In the genomic region with DNA sequence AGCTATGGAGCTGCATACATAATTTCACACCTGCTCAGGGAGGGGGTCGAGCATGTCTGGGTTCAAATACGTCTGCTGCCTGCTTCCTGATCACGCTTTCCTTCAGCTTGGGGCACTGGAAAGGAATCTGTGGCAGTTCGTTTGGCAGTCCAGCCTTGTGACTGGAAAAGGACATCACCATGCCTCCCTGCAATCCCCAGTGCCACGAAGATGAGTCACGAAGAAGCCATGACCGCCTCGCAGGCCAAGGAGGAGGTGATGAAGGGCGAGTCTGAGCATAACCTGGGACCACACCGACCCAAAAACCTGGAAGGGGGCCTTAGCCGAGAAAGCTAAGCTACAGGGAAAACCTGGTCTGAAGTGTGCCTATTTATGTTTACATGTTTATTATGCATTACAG, we compare ENCODE assay signal across 16 cellular contexts. TPM values are rescaled to one million over a fixed set of nuclear protein-coding genes. Genes with fewer than 3 reads are reported as not detected.
DNase-seq lines count a peak whose midpoint lies in the region; ATAC-seq and TF ChIP-seq lines count a peak whose summit lies in the region.
"Had no signal": no experiment of that assay in that cellular context is flagged by ENCODE, and none has a peak within 500 bp of the region (broad histone marks: within the 10 kb centered on the region; RNA-seq: fewer than 3 reads in every experiment).

No MANE protein-coding gene starts in this region.

- H3K27me3 Mint-ChIP-seq in endothelial cell (ENCODE audit: unreplicated experiment) (no peaks in the 10 kb centered on the region), neural progenitor cell (ENCODE audit: insufficient read depth, low read depth) (peaks cover 2% of the 10 kb centered on the region)
- H3K27me3 Mint-ChIP-seq in effector memory CD8-positive, alpha-beta T cell, result peaks cover 45 to 75% of the 10 kb centered on the region in 2 donors

- ATAC-seq in PC-3 (peak; percentile 12; the same call in 1 of the 2 replicates), HG03045 (IDR thresholded peaks at IDR 0.05; ENCODE audit: unreplicated experiment) (no peak)
- no peak for ATAC-seq in effector memory CD8-positive, alpha-beta T cell (replicated peaks)
- ATAC-seq: natural killer cell treated with Interleukin-12 subunit alpha and Interleukin-12 subunit beta and Interleukin-15 and Interleukin-18, amount 100 ng/mL, for 72 hours; stimulated activated naive B cell treated with anti-CD40 and anti-IgM and Interleukin-4, amounts not matched to agents 10 μg/mL and 1 μg/mL and 100 μg/mL, for 72 hours had no signal

- 60 to 63% methylated on average over 2 to 11 of the region's 11 CpGs for WGBS in transverse colon (ENCODE audit: low coverage in 1 of 2), 2 donors

- H4K20me1 ChIP-seq in PC-3 (ENCODE audit: low read length), result peaks cover 84% of the 10 kb centered on the region
- peaks cover 98% of the 10 kb centered on the region for H4K20me1 ChIP-seq in neural progenitor cell (ENCODE audit: low read depth)

- no peak for TF ChIP-seq POLR2A in transverse colon (IDR thresholded peaks at IDR 0.05)

- H3K4me1 Mint-ChIP-seq in endothelial cell (ENCODE audit: unreplicated experiment) (peaks cover 51% of the 10 kb centered on the region), neural progenitor cell (peaks cover 88% of the 10 kb centered on the region)
- no peaks in the 10 kb centered on the region for H3K4me1 Mint-ChIP-seq in effector memory CD8-positive, alpha-beta T cell (ENCODE audit: low read depth in 2 of 2)
- H3K4me1 Mint-ChIP-seq: activated B cell treated with CpG ODN at 0.5 μM for 24 hours; stimulated activated naive B cell treated with anti-CD40 and anti-IgM and Interleukin-4, amounts not matched to agents 10 μg/mL and 1 μg/mL and 100 μg/mL, for 72 hours had no signal

- no peaks in the 10 kb centered on the region for H3K9me3 Mint-ChIP-seq in endothelial cell (ENCODE audit: unreplicated experiment)
- H3K9me3 Mint-ChIP-seq in effector memory CD8-positive, alpha-beta T cell, result no peaks in the 10 kb centered on the region
- no peaks in the 10 kb centered on the region for H3K9me3 Mint-ChIP-seq in neural progenitor cell
- H3K9me3 Mint-ChIP-seq: activated B cell treated with CpG ODN at 0.5 μM for 24 hours; natural killer cell treated with Interleukin-12 subunit alpha and Interleukin-12 subunit beta and Interleukin-15 and Interleukin-18, amount 100 ng/mL, for 72 hours had no signal

- no TSS peak for BruUV-seq in PC-3 (replicated peaks; lab: Mats Ljungman, UMichigan)

- no peak for TF ChIP-seq EP300 in transverse colon (IDR thresholded peaks at IDR 0.05; ENCODE audit: low read depth)

- POLR2A ChIA-PET in PC-3 (lab: Charles Lee; ENCODE audit: unreplicated experiment), result interaction anchor here (0.6 kb wide), 1 partner anchor 186 kb away, joined by 3 read pairs; no protein-coding TSS in a partner anchor

- no peak overlapping the region for H3K4me3 ChIP-seq in PC-3 (ENCODE audit: low read length)
- H3K4me3 ChIP-seq in muscle layer of duodenum (ENCODE audit: low read depth in 1 of 2, low read length in 2 of 2), result no peak overlapping the region
- no peak overlapping the region for H3K4me3 ChIP-seq in transverse colon
- H3K4me3 ChIP-seq in neural progenitor cell, result no peak overlapping the region

- H3K27me3 ChIP-seq in PC-3 (ENCODE audit: low read length) (no peaks in the 10 kb centered on the region), muscle layer of duodenum (ENCODE audit: low read depth, low read length) (no peaks in the 10 kb centered on the region), transverse colon (no peaks in the 10 kb centered on the region), neural progenitor cell (no peaks in the 10 kb centered on the region)

- H3K36me3 ChIP-seq in PC-3 (ENCODE audit: low read depth, low read length) (peaks cover 99% of the 10 kb centered on the region), muscle layer of duodenum (ENCODE audit: control insufficient read depth in 1 of 2, insufficient read depth in 2 of 2, low read length in 2 of 2) (peaks cover 17 to 40% of the 10 kb centered on the region in 2 donors), transverse colon (peaks cover 0 to 44% (median 13%) of the 10 kb centered on the region in 4 donors), neural progenitor cell (peaks cover 11% of the 10 kb centered on the region)

- H3K36me3 Mint-ChIP-seq in endothelial cell (ENCODE audit: low read depth, unreplicated experiment) (peaks cover 79% of the 10 kb centered on the region), neural progenitor cell (peaks cover 78% of the 10 kb centered on the region)
- H3K36me3 Mint-ChIP-seq in effector memory CD8-positive, alpha-beta T cell (ENCODE audit: insufficient read depth), result peaks cover under 1% of the 10 kb centered on the region
- H3K36me3 Mint-ChIP-seq: natural killer cell treated with Interleukin-12 subunit alpha and Interleukin-12 subunit beta and Interleukin-15 and Interleukin-18, amount 100 ng/mL, for 72 hours; stimulated activated naive B cell treated with anti-CD40 and anti-IgM and Interleukin-4, amounts not matched to agents 10 μg/mL and 1 μg/mL and 100 μg/mL, for 72 hours had no signal

- no peaks in the 10 kb centered on the region for H3K9me2 ChIP-seq in PC-3 (replicated peaks; ENCODE audit: low read length)

- intact Hi-C loops in PC-3 (cut with micrococcal nuclease) (no loop called here), transverse colon (cut with DNase I; ENCODE audit: low total_unique reads) (no loop called here)

- H3K9ac ChIP-seq in PC-3 (ENCODE audit: low read length), result no peak overlapping the region
- H3K9ac ChIP-seq in neural progenitor cell, result no peak overlapping the region

- H2AFZ ChIP-seq in PC-3 (ENCODE audit: low read length), result no peak overlapping the region
- H2AFZ ChIP-seq in neural progenitor cell (replicated peaks), result no peak overlapping the region

- in situ Hi-C loops in transverse colon (cut with MboI; ENCODE audit: low pct_ligation_motif_present in 1 of 4, low pct_unique_long_range_greater_than_20kb in 1 of 4, low sequenced_read_pairs in 3 of 4), result loop anchor here in 1 of 4 donors (25.0 kb wide), 1 partner anchor 198 kb away; no protein-coding TSS in a partner anchor

- H3K4me1 ChIP-seq in PC-3 (ENCODE audit: insufficient read depth, low read length) (0 out of 2 replicates have a peak, but pooled peaks cover 5% of the 10 kb centered on the region), muscle layer of duodenum (ENCODE audit: control insufficient read depth in 1 of 2, insufficient read depth in 2 of 2, low read length in 2 of 2) (peaks cover 10 to 21% of the 10 kb centered on the region in 2 donors), transverse colon (peaks cover 18 to 57% (median 23%) of the 10 kb centered on the region in 4 donors), neural progenitor cell (peaks cover 56% of the 10 kb centered on the region)

- H3K27ac ChIP-seq in PC-3 (ENCODE audit: low read length) (no peak overlapping the region), muscle layer of duodenum (ENCODE audit: low read length) (peak overlapping the region; percentile 3), transverse colon (peak overlapping the region; percentile 61 to 74 (median 61)), neural progenitor cell (no peak overlapping the region)

- H3K79me2 ChIP-seq in PC-3 (ENCODE audit: low read length) (peaks cover 100% of the 10 kb centered on the region), neural progenitor cell (ENCODE audit: low read depth) (peaks cover 89% of the 10 kb centered on the region)

- H3F3A ChIP-seq in PC-3 (ENCODE audit: low read length, unreplicated experiment), result peaks cover 5% of the 10 kb centered on the region
- peaks cover 43% of the 10 kb centered on the region for H3F3A ChIP-seq in neural progenitor cell (ENCODE audit: low read depth)

- DNase-seq in PC-3 (no peak), endothelial cell (ENCODE audit: low spot score) (no peak), transverse colon (no peak), GM20000 (ENCODE audit: low spot score) (no peak), neural progenitor cell (ENCODE audit: low spot score) (no peak)
- no peak for DNase-seq in effector memory CD8-positive, alpha-beta T cell
- DNase-seq: activated B cell treated with CpG ODN at 0.5 μM for 24 hours; anterior cingulate cortex; COR-L47; NCI-H1105; NCI-H69; stimulated activated CD4-positive, alpha-beta T cell treated with anti-CD3 and anti-CD28 coated beads, Interleukin-2, amount 100 ng/mL, for 24 hours; stimulated activated naive B cell treated with anti-CD40 and anti-IgM and Interleukin-4, amounts not matched to agents 10 μg/mL and 1 μg/mL and 100 μg/mL, for 72 hours had no signal

- CTCF ChIA-PET in PC-3 (lab: Charles Lee), result no interaction called here

- TF ChIP-seq CTCF in PC-3 (conservative IDR thresholded peaks at IDR 0.05; ENCODE audit: low read depth, low read length) (no peak), endothelial cell (IDR thresholded peaks at IDR 0.05; ENCODE audit: unreplicated experiment) (no peak), transverse colon (IDR thresholded peaks at IDR 0.05) (no peak), GM20000 (IDR thresholded peaks at IDR 0.05; ENCODE audit: extremely low read depth, missing control alignments) (no peak), neural progenitor cell (IDR thresholded peaks at IDR 0.05) (no peak)

- H3K27ac Mint-ChIP-seq in endothelial cell (ENCODE audit: unreplicated experiment) (no peak overlapping the region), neural progenitor cell (no peak overlapping the region)
- no peak overlapping the region for H3K27ac Mint-ChIP-seq in effector memory CD8-positive, alpha-beta T cell
- H3K27ac Mint-ChIP-seq: activated B cell treated with CpG ODN at 0.5 μM for 24 hours; natural killer cell treated with Interleukin-12 subunit alpha and Interleukin-12 subunit beta and Interleukin-15 and Interleukin-18, amount 100 ng/mL, for 72 hours; stimulated activated naive B cell treated with anti-CD40 and anti-IgM and Interleukin-4, amounts not matched to agents 10 μg/mL and 1 μg/mL and 100 μg/mL, for 72 hours had no signal

- H3K4me3 Mint-ChIP-seq in endothelial cell (ENCODE audit: unreplicated experiment) (peak overlapping the region; percentile 31), neural progenitor cell (no peak overlapping the region)
- no peak overlapping the region for H3K4me3 Mint-ChIP-seq in effector memory CD8-positive, alpha-beta T cell
- H3K4me3 Mint-ChIP-seq: activated B cell treated with CpG ODN at 0.5 μM for 24 hours; natural killer cell treated with Interleukin-12 subunit alpha and Interleukin-12 subunit beta and Interleukin-15 and Interleukin-18, amount 100 ng/mL, for 72 hours; stimulated activated naive B cell treated with anti-CD40 and anti-IgM and Interleukin-4, amounts not matched to agents 10 μg/mL and 1 μg/mL and 100 μg/mL, for 72 hours had no signal

- H3K9me3 ChIP-seq in PC-3 (ENCODE audit: low read length) (no peaks in the 10 kb centered on the region), muscle layer of duodenum (ENCODE audit: control insufficient read depth in 1 of 2, low read length in 2 of 2) (no peaks in the 10 kb centered on the region), transverse colon (no peaks in the 10 kb centered on the region), neural progenitor cell (ENCODE audit: low read depth) (no peaks in the 10 kb centered on the region)

- H3K4me2 ChIP-seq in PC-3 (ENCODE audit: low read length) (no peak overlapping the region), neural progenitor cell (no peak overlapping the region)

RNA-seq across cellular contexts. Expression of gene JAG1, which starts 13.1 kb away (rescaled TPM):
- total RNA-seq in PC-3 (2014; rRNA removed) (176 and 184 TPM in 2 replicates), endothelial cell (ENCODE audit: unreplicated experiment) (172 TPM), transverse colon (100 to 1,000 TPM in 3 of 4 donors, 10 to 100 TPM in 1; 75.0 to 117 (median 109) TPM), neural progenitor cell (ENCODE audit: low replicate concordance) (121 and 129 TPM in 2 replicates)
- total RNA-seq: activated B cell treated with CpG ODN at 0.5 μM for 24 hours had no signal

Comparison
In these comparisons a context has a peak if more than half of its experiments do, and no peak if none do; other contexts are left out.
1. H3K27ac ChIP-seq: peak in muscle layer of duodenum (single experiment) and transverse colon (4 of 4); none in PC-3 (single experiment) and neural progenitor cell (single experiment).